8 cellular contexts compared by ENCODE assay signal in the genomic region with DNA sequence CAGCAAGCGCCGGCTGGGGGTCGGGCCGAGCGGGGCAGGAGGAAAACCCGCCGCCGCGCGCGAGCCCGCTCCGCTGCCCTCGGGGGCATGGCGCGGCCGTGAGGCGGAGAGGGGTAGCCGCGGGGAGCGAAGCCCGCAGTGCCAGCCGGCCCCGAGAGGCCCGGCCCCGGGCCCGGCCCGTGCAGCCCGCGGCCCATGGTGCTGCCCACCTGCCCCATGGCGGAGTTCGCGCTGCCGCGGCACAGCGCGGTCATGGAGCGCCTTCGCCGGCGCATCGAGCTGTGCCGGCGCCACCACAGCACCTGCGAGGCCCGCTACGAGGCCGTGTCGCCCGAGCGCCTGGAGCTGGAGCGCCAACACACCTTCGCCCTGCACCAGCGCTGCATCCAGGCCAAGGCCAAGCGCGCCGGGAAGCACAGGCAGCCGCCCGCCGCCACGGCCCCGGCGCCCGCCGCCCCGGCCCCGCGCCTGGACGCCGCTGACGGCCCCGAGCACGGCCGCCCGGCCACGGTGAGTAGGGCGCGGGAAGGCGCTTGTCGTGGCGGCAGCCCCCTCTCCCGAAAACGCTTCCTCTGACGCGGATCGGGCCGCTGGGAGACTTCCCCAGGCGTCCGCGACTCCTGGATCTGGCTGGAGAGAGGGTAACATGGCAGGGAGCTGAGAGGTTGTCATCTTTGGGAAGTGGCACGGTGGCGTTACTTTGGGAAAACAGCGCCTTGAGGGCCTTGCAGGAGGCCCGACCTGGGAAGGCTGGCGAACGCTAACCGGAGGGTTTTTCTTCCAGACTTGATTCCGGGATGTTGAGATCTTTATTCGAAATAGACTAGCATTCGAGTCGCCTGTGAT. TPM values are rescaled to one million over a fixed set of nuclear protein-coding genes. Genes with fewer than 3 reads are reported as not detected.
DNase-seq lines count a peak whose midpoint lies in the region; ATAC-seq and TF ChIP-seq lines count a peak whose summit lies in the region.

No MANE protein-coding gene starts in this region.

- CTCF ChIA-PET in HEK293 (lab: Yijun Ruan, JAX): interaction anchor here (0.5 to 0.8 kb wide), 3 partner anchors 29 to 666 kb away, joined by 3 read pairs; no protein-coding TSS in a partner anchor

- H3K36me3 ChIP-seq in HEK293 (ENCODE audit: control insufficient read depth in 2 of 2, insufficient read depth in 1 of 2, low read length in 2 of 2): peaks cover 29 to 43% of the 10 kb centered on the region in 2 experiments
- peaks cover 2% of the 10 kb centered on the region for H3K36me3 ChIP-seq in fibroblast of lung (ENCODE audit: control insufficient read depth, insufficient read depth, low read length)
- H3K36me3 ChIP-seq in tibial artery: peaks cover 14 to 19% (median 17%) of the 10 kb centered on the region in 3 donors

- H2AFZ ChIP-seq in fibroblast of lung (ENCODE audit: low read length): no peak overlapping the region

- peak overlapping the region; percentile 89 for H3K4me3 Mint-ChIP-seq in natural killer cell

- H3K4me1 ChIP-seq in HEK293 (ENCODE audit: control insufficient read depth, insufficient read depth, low read length) (peaks cover 8% of the 10 kb centered on the region), fibroblast of lung (ENCODE audit: control insufficient read depth, extremely low read depth, insufficient read depth, low read length) (peaks cover 3% of the 10 kb centered on the region), tibial artery (peaks cover 0 to 56% (median 35%) of the 10 kb centered on the region in 4 donors)

- H3K4me3 ChIP-seq in HEK293 (ENCODE audit: low read depth, low read length): peak overlapping the region; percentile 92
- peak overlapping the region; percentile 77 to 91 (median 80) for H3K4me3 ChIP-seq in fibroblast of lung (replicated peaks in 1 of 4; ENCODE audit: control extremely low read depth in 1 of 4, insufficient read depth in 1 of 4, low read depth in 3 of 4, low read length in 4 of 4)
- H3K4me3 ChIP-seq in tibial artery: peak overlapping the region; percentile 82 to 88

- H3K36me3 Mint-ChIP-seq in natural killer cell: peaks cover 15% of the 10 kb centered on the region

- peak; percentile 28 to 44 (median 38) for ATAC-seq in natural killer cell

- POLR2A ChIA-PET in HEK293 (lab: Yijun Ruan, JAX): interaction anchor here (0.5 to 2.9 kb wide), 11 partner anchors 10 to 879 kb away, joined by 3 to 16 read pairs (median 4); a partner anchor contains a TSS

- peak overlapping the region; percentile 97 for H3K27ac ChIP-seq in HEK293 (ENCODE audit: extremely low read depth, low read depth, low read length)
- peak overlapping the region; percentile 75 for H3K27ac ChIP-seq in fibroblast of lung (ENCODE audit: insufficient read depth, low read length)
- peak overlapping the region; percentile 79 to 98 for H3K27ac ChIP-seq in tibial artery

- peak overlapping the region; percentile 83 for H3K4me2 ChIP-seq in fibroblast of lung (ENCODE audit: extremely low read depth, insufficient read depth, low read length)

- H4K20me1 ChIP-seq in fibroblast of lung (ENCODE audit: control insufficient read depth, extremely low read depth, insufficient read depth, low read length): no peaks in the 10 kb centered on the region

- no peaks in the 10 kb centered on the region for H3K9me3 Mint-ChIP-seq in natural killer cell

- H3K27ac Mint-ChIP-seq in natural killer cell: peak overlapping the region; percentile 85 to 91

- intact Hi-C loops in natural killer cell (cut with micrococcal nuclease): loop anchor here (1.0 to 10.0 kb wide), 5 partner anchors 35 to 178 kb away; a partner anchor contains a TSS
- intact Hi-C loops in tibial artery (cut with DNase I; ENCODE audit: low total_unique reads): no loop called here

- H3K27me3 ChIP-seq in fibroblast of lung (ENCODE audit: control insufficient read depth, insufficient read depth, low read length): no peaks in the 10 kb centered on the region
- H3K27me3 ChIP-seq in tibial artery: no peaks in the 10 kb centered on the region

- H3K9ac ChIP-seq in fibroblast of lung (ENCODE audit: insufficient read depth, low read length): peak overlapping the region; percentile 84

- H3K4me1 Mint-ChIP-seq in natural killer cell: peaks cover 37 to 39% of the 10 kb centered on the region in 2 donors

- TF ChIP-seq CTCF in HEK293 (tag by site-specific recombination; IDR thresholded peaks at IDR 0.05) (peak; percentile 16; the same call in 1 of the 2 replicates), fibroblast of lung (conservative IDR thresholded peaks at IDR 0.05 in 1 of 2, IDR thresholded peaks at IDR 0.05 in 1 of 2; ENCODE audit: low read depth in 1 of 2, low read length in 2 of 2) (no peak), natural killer cell (IDR thresholded peaks at IDR 0.05) (no peak), tibial artery (IDR thresholded peaks at IDR 0.05) (no peak)

- no peaks in the 10 kb centered on the region for H3K27me3 Mint-ChIP-seq in natural killer cell (ENCODE audit: low read depth in 2 of 2)

- DNase-seq in NCI-H345 (lab: John Stamatoyannopoulos, UW): peak; percentile 35
- no peak for DNase-seq in NCI-H345 treated with DMSO at 0.1 percent for 48 hours (lab: John Stamatoyannopoulos, UW; ENCODE audit: unreplicated experiment)
- peak; percentile 49 for DNase-seq in M059J (ENCODE audit: low read depth)
- DNase-seq in activated CD8-positive, alpha-beta memory T cell treated with anti-CD3 and anti-CD28 coated beads, Interleukin-2, amount 50 U/mL, for 4 hours: peak; percentile 42
- peak; percentile 35 to 40 for DNase-seq in fibroblast of lung (ENCODE audit: low read depth in 2 of 2)
- no peak for DNase-seq in natural killer cell
- peak; percentile 35 to 74 for DNase-seq in tibial artery

- H3K79me2 ChIP-seq in fibroblast of lung (ENCODE audit: control insufficient read depth, insufficient read depth, low read length): peaks cover 52% of the 10 kb centered on the region

- H3K9me3 ChIP-seq in HEK293 (ENCODE audit: control insufficient read depth, insufficient read depth, low read depth, low read length): no peaks in the 10 kb centered on the region
- no peaks in the 10 kb centered on the region for H3K9me3 ChIP-seq in fibroblast of lung (ENCODE audit: control insufficient read depth, insufficient read depth, low read depth, low read length)
- H3K9me3 ChIP-seq in tibial artery: no peaks in the 10 kb centered on the region

TF ChIP-seq in HEK293, 187 proteins besides CTCF, POLR2A, EP300 and RAD21 (continues in another document):
- TF ChIP-seq ZSCAN30 (tag by site-specific recombination; IDR thresholded peaks at IDR 0.05): peak; percentile 55; the same call in 1 of the 2 replicates
- peak; percentile 43 for TF ChIP-seq GLIS2 (tag by site-specific recombination; IDR thresholded peaks at IDR 0.05)
- TF ChIP-seq ZNF510 (tag by site-specific recombination; IDR thresholded peaks at IDR 0.05; ENCODE audit: insufficient replicate concordance): no peak
- TF ChIP-seq ZBTB8A (tag by site-specific recombination; IDR thresholded peaks at IDR 0.05): 0 out of 2 replicates have a peak, but pooled peaks have one; percentile 20
- peak; percentile 47; the same call in 1 of the 2 replicates for TF ChIP-seq ZNF366 (tag by site-specific recombination; conservative IDR thresholded peaks at IDR 0.05)
- TF ChIP-seq, protein P1, sequence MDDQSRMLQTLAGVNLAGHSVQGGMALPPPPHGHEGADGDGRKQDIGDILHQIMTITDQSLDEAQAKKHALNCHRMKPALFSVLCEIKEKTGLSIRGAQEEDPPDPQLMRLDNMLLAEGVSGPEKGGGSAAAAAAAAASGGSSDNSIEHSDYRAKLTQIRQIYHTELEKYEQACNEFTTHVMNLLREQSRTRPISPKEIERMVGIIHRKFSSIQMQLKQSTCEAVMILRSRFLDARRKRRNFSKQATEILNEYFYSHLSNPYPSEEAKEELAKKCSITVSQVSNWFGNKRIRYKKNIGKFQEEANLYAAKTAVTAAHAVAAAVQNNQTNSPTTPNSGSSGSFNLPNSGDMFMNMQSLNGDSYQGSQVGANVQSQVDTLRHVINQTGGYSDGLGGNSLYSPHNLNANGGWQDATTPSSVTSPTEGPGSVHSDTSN (CRISPR knock-in tag; IDR thresholded peaks at IDR 0.05): 0 out of 2 replicates have a peak, but pooled peaks have one; percentile 25
- TF ChIP-seq, protein P2, sequence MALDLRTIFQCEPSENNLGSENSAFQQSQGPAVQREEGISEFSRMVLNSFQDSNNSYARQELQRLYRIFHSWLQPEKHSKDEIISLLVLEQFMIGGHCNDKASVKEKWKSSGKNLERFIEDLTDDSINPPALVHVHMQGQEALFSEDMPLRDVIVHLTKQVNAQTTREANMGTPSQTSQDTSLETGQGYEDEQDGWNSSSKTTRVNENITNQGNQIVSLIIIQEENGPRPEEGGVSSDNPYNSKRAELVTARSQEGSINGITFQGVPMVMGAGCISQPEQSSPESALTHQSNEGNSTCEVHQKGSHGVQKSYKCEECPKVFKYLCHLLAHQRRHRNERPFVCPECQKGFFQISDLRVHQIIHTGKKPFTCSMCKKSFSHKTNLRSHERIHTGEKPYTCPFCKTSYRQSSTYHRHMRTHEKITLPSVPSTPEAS (tag by site-specific recombination; IDR thresholded peaks at IDR 0.05): no peak

RNA-seq across cellular contexts. Expression of a gene that starts 0.5 kb away (rescaled TPM):
- total RNA-seq in M059J (2014; rRNA removed; shearing (Covaris generic)): 7.5 and 17.2 TPM in 2 replicates
- total RNA-seq in fibroblast of lung (5.1 and 6.4 TPM in 2 replicates), natural killer cell (10 to 100 TPM; 28.8 to 45.4 (median 37.6) TPM)
- 7.3 and 7.5 TPM in 2 replicates for polyA plus RNA-seq in fibroblast of lung
- polyA plus RNA-seq in fibroblast of lung (2012): 11.7 and 14.3 TPM in 2 replicates
- 46.3 and 50.6 TPM in 2 replicates for polyA minus RNA-seq in fibroblast of lung (ENCODE audit: low replicate concordance)

RNA-seq across cellular contexts. Expression of a gene that starts 34.4 kb away (rescaled TPM):
- total RNA-seq in M059J (2014; rRNA removed; shearing (Covaris generic)): 625 and 681 TPM in 2 replicates
- total RNA-seq in fibroblast of lung: 518 and 589 TPM in 2 replicates
- polyA plus RNA-seq in fibroblast of lung: 560 and 722 TPM in 2 replicates
- polyA plus RNA-seq in fibroblast of lung (2012): 568 and 794 TPM in 2 replicates
- polyA minus RNA-seq in fibroblast of lung (ENCODE audit: low replicate concordance): 1,041 and 1,496 TPM in 2 replicates
- total RNA-seq in natural killer cell: 100 to 1,000 TPM; 233 to 291 (median 260) TPM

RNA-seq across cellular contexts. Expression of a gene that starts 52.3 kb away (rescaled TPM):
- not detected in 2 replicates for total RNA-seq in M059J (2014; rRNA removed; shearing (Covaris generic))
- total RNA-seq in fibroblast of lung (not detected in 2 replicates), natural killer cell (not detected)
- not detected in 2 replicates for polyA plus RNA-seq in fibroblast of lung
- 0.17 TPM in 1 of 2 replicates, not detected in the other for polyA plus RNA-seq in fibroblast of lung (2012)
- not detected in 2 replicates for polyA minus RNA-seq in fibroblast of lung (ENCODE audit: low replicate concordance)

Comparison
In these comparisons a context has a peak if more than half of its experiments do, and no peak if none do; other contexts are left out.
1. DNase-seq: peak in NCI-H345 (single experiment), M059J (single experiment), activated CD8-positive, alpha-beta memory T cell treated with anti-CD3 and anti-CD28 coated beads, Interleukin-2, amount 50 U/mL, for 4 hours (single experiment), fibroblast of lung (2 of 2) and tibial artery (2 of 2); none in NCI-H345 treated with DMSO at 0.1 percent for 48 hours (single experiment) and natural killer cell (single experiment).
2. Peak in every context shown above with its lines, with median percentiles within 50 percentile points of each other: H3K27ac ChIP-seq and H3K4me3 ChIP-seq.